ENCODE assay signal across 9 cellular contexts in the genomic region with DNA sequence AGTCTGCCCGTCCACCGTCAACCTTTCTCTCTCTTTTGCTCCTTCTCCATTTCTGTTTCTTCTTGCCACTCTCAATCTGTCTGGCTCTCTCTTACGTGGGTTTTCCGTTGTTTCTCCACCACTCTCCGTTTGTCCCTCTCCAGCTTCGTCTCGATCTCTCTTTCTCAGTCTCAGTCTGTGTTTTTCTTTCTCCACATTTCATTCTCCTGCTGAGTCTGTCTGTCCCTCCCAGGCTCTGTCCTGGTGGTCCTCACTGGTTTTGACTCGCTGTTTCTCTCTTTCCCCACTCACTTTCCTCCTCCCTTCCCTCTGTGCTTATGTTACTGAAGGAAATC.
DNase-seq lines count a peak whose midpoint lies in the region; ATAC-seq, FAIRE-seq and TF ChIP-seq lines count a peak whose summit lies in the region.
"Had no signal": no experiment of that assay in that cellular context is flagged by ENCODE, and none has a peak within 500 bp of the region (broad histone marks: within the 10 kb centered on the region; RNA-seq: fewer than 3 reads in every experiment).

No MANE protein-coding gene starts in this region.

- no peaks in the 10 kb centered on the region for H3K9me2 ChIP-seq in SK-N-SH

- no peak for TF ChIP-seq POLR2A in A549 (IDR thresholded peaks at IDR 0.05; ENCODE audit: low read length)
- no peak for TF ChIP-seq POLR2A in esophagus squamous epithelium (IDR thresholded peaks at IDR 0.05)

- no peak for ATAC-seq in A549
- ATAC-seq in HG02870 (IDR thresholded peaks at IDR 0.05; ENCODE audit: unreplicated experiment): no peak

- H3K27ac ChIP-seq in A549 (peak overlapping the region; percentile 57 to 80; a peak in 5 of 6 replicates), SK-N-SH (ENCODE audit: low read depth in 2 of 2, low read length in 1 of 2) (peak overlapping the region; percentile 60 to 100; a peak in 3 of 4 replicates), esophagus squamous epithelium (peak overlapping the region; percentile 65 to 88 (median 83))

- H3K4me3 Mint-ChIP-seq in osteocyte (ENCODE audit: unreplicated experiment): peak overlapping the region; percentile 27

- POLR2A ChIA-PET in A549 (lab: Yijun Ruan, JAX) (no interaction called here), SK-N-SH (lab: Yijun Ruan, JAX) (no interaction called here)

- intact Hi-C loops in esophagus squamous epithelium (cut with DNase I): no loop called here

- peak overlapping the region; percentile 100 for H3K27ac Mint-ChIP-seq in osteocyte (ENCODE audit: unreplicated experiment)

- H3K27me3 ChIP-seq in SK-N-SH (ENCODE audit: insufficient read depth) (no peaks in the 10 kb centered on the region), esophagus squamous epithelium (no peaks in the 10 kb centered on the region)

- H3K36me3 ChIP-seq in SK-N-SH (replicated peaks in 1 of 2; ENCODE audit: control insufficient read depth in 1 of 2, insufficient read depth in 2 of 2, low read length in 1 of 2): no peaks in the 10 kb centered on the region
- no peaks in the 10 kb centered on the region for H3K36me3 ChIP-seq in esophagus squamous epithelium

- H2AFZ ChIP-seq in SK-N-SH (ENCODE audit: low read depth): peak overlapping the region; percentile 35; the same call in 1 of the 2 replicates

- FAIRE-seq in A549 (lab: Jason Lieb, UNC): no peak

- H3K9me3 ChIP-seq in A549 (no peaks in the 10 kb centered on the region), SK-N-SH (no peaks in the 10 kb centered on the region), esophagus squamous epithelium (no peaks in the 10 kb centered on the region)

- no peaks in the 10 kb centered on the region for H3K36me3 Mint-ChIP-seq in osteocyte (ENCODE audit: unreplicated experiment)

- H3K4me3 ChIP-seq in A549 (no peak overlapping the region), SK-N-SH (ENCODE audit: low read depth in 2 of 2, low read length in 1 of 2) (no peak overlapping the region), esophagus squamous epithelium (peak overlapping the region in 2 of 4 donors; percentile 3 to 48)

- peak overlapping the region; percentile 91; the same call in 1 of the 2 replicates for H3K9ac ChIP-seq in SK-N-SH

- TF ChIP-seq EP300 in A549 (IDR thresholded peaks at IDR 0.05): no peak
- TF ChIP-seq EP300 in SK-N-SH (IDR thresholded peaks at IDR 0.05; ENCODE audit: borderline replicate concordance in 1 of 2, low read depth in 1 of 2, low read length in 1 of 2): no peak

- no peaks in the 10 kb centered on the region for H4K20me1 ChIP-seq in SK-N-SH (ENCODE audit: insufficient read depth)

- TF ChIP-seq CTCF in A549 (IDR thresholded peaks at IDR 0.05): no peak
- TF ChIP-seq CTCF in SK-N-SH (IDR thresholded peaks at IDR 0.05): no peak
- no peak for TF ChIP-seq CTCF in esophagus squamous epithelium (IDR thresholded peaks at IDR 0.05)
- no peak for TF ChIP-seq CTCF in osteocyte (IDR thresholded peaks at IDR 0.05)

- H3K9me3 Mint-ChIP-seq in osteocyte (ENCODE audit: unreplicated experiment): no peaks in the 10 kb centered on the region

- CTCF ChIA-PET in A549 (lab: Yijun Ruan, JAX): interaction anchor here (1.9 kb wide), 1 partner anchor 22 kb away, joined by 5 read pairs; no protein-coding TSS in a partner anchor
- CTCF ChIA-PET in SK-N-SH (lab: Yijun Ruan, JAX): no interaction called here

- H3K79me2 ChIP-seq in SK-N-SH (ENCODE audit: insufficient read depth): no peaks in the 10 kb centered on the region

- DNase-seq in A549 (ENCODE audit: low read depth in 1 of 2, low spot score in 1 of 2) (no peak), SK-N-SH (no peak), esophagus squamous epithelium (lab: John Stamatoyannopoulos, UW) (no peak), osteocyte (ENCODE audit: extremely low spot score, unreplicated experiment) (no peak), HCEC 1CT (no peak), NCI-H187 treated with DMSO at 0.1 percent for 48 hours (lab: John Stamatoyannopoulos, UW) (no peak)
- no peak for DNase-seq in stimulated activated naive CD4-positive, alpha-beta T cell treated with Interleukin-2 at 50 U/mL for 16 hours (lab: John Stamatoyannopoulos, UW)
- DNase-seq: DMS79 had no signal

- peaks cover 15% of the 10 kb centered on the region for H3F3A ChIP-seq in SK-N-SH (replicated peaks; ENCODE audit: insufficient read depth)

- TF ChIP-seq RAD21 in A549 (conservative IDR thresholded peaks at IDR 0.05 in 1 of 2, IDR thresholded peaks at IDR 0.05 in 1 of 2) (no peak), SK-N-SH (IDR thresholded peaks at IDR 0.05; ENCODE audit: low read length) (no peak)

- H3K4me1 ChIP-seq in A549 (peaks cover 30% of the 10 kb centered on the region), SK-N-SH (ENCODE audit: control insufficient read depth in 1 of 2, insufficient read depth in 2 of 2, low read depth in 1 of 2, low read length in 1 of 2) (peaks cover 0 to 13% of the 10 kb centered on the region in 2 experiments; a peak in 2 of 4 replicates), esophagus squamous epithelium (peaks cover 19 to 29% (median 20%) of the 10 kb centered on the region in 3 donors)

- H3K4me1 Mint-ChIP-seq in osteocyte (ENCODE audit: unreplicated experiment): peaks cover 36% of the 10 kb centered on the region

- H3K4me2 ChIP-seq in A549 (peak overlapping the region; percentile 46), SK-N-SH (peak overlapping the region; percentile 51)

- H3K27me3 Mint-ChIP-seq in osteocyte (ENCODE audit: unreplicated experiment): no peaks in the 10 kb centered on the region

- WGBS in A549 (ENCODE audit: missing lambda C conversion rate): 79% methylated on average over 8 of the region's 8 CpGs
- WGBS in SK-N-SH (ENCODE audit: low lambda C conversion rate): 67% methylated on average over 8 of the region's 8 CpGs
- 33 to 45% methylated on average over 8 of the region's 8 CpGs for WGBS in esophagus squamous epithelium, 2 donors

TF ChIP-seq in A549, 52 proteins besides CTCF, POLR2A, EP300 and RAD21:
- TF ChIP-seq, protein P1, sequence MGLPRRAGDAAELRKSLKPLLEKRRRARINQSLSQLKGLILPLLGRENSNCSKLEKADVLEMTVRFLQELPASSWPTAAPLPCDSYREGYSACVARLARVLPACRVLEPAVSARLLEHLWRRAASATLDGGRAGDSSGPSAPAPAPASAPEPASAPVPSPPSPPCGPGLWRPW (IDR thresholded peaks at IDR 0.05): no peak
- TF ChIP-seq NPAS2 (CRISPR knock-in tag; IDR thresholded peaks at IDR 0.05; ENCODE audit: borderline replicate concordance): no peak
- TF ChIP-seq NFE2L2 (conservative IDR thresholded peaks at IDR 0.05; ENCODE audit: low read length): no peak
- TF ChIP-seq, protein P2, sequence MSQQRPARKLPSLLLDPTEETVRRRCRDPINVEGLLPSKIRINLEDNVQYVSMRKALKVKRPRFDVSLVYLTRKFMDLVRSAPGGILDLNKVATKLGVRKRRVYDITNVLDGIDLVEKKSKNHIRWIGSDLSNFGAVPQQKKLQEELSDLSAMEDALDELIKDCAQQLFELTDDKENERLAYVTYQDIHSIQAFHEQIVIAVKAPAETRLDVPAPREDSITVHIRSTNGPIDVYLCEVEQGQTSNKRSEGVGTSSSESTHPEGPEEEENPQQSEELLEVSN (IDR thresholded peaks at IDR 0.05; ENCODE audit: borderline replicate concordance, low read depth): no peak
- no peak for TF ChIP-seq NR3C1 (IDR thresholded peaks at IDR 0.05)

TF ChIP-seq in SK-N-SH, 30 proteins besides CTCF, POLR2A, EP300 and RAD21:
- TF ChIP-seq GABPA (IDR thresholded peaks at IDR 0.05; ENCODE audit: low read depth) (no peak), TAF1 (IDR thresholded peaks at IDR 0.05; ENCODE audit: borderline replicate concordance, low read depth, low read length) (no peak), RCOR1 (IDR thresholded peaks at IDR 0.05; ENCODE audit: low read length) (no peak), FOXM1 (IDR thresholded peaks at IDR 0.05; ENCODE audit: low read depth) (no peak), RFX5 (IDR thresholded peaks at IDR 0.05; ENCODE audit: low read length) (no peak)
- TF ChIP-seq, protein P3, sequence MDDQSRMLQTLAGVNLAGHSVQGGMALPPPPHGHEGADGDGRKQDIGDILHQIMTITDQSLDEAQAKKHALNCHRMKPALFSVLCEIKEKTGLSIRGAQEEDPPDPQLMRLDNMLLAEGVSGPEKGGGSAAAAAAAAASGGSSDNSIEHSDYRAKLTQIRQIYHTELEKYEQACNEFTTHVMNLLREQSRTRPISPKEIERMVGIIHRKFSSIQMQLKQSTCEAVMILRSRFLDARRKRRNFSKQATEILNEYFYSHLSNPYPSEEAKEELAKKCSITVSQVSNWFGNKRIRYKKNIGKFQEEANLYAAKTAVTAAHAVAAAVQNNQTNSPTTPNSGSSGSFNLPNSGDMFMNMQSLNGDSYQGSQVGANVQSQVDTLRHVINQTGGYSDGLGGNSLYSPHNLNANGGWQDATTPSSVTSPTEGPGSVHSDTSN (IDR thresholded peaks at IDR 0.05): no peak
- TF ChIP-seq, protein P4, sequence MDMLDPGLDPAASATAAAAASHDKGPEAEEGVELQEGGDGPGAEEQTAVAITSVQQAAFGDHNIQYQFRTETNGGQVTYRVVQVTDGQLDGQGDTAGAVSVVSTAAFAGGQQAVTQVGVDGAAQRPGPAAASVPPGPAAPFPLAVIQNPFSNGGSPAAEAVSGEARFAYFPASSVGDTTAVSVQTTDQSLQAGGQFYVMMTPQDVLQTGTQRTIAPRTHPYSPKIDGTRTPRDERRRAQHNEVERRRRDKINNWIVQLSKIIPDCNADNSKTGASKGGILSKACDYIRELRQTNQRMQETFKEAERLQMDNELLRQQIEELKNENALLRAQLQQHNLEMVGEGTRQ (IDR thresholded peaks at IDR 0.05; ENCODE audit: borderline replicate concordance, low read depth, low read length): no peak
TF ChIP-seq in SK-N-SH: peak in this region for 0.
